ENCODE assay signal across 21 cellular contexts in the genomic region with DNA sequence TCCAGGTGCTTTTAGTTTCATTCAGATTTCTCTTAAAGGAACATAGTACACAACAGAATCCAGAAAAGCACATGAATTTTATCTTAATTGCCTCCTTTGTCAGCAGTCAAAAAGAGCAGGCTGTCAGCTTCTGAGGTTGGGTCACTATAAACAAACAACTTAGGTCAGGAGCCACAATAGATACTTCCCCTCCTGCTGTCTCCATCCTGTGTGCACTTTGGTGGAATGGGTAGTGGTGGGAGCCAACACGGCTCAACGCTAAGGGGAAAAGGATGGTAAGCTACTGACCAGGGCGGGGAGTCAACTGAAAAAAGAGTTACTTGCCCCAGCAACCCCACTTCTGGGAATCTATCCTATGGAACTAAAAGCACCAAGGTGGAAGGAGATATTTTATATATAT.
DNase-seq lines count a peak whose midpoint lies in the region; ATAC-seq and TF ChIP-seq lines count a peak whose summit lies in the region.
"Had no signal": no experiment of that assay in that cellular context is flagged by ENCODE, and none has a peak within 500 bp of the region (broad histone marks: within the 10 kb centered on the region; RNA-seq: fewer than 3 reads in every experiment).

No MANE protein-coding gene starts in this region.

- no peaks in the 10 kb centered on the region for H3K79me2 ChIP-seq in GM23338 (replicated peaks; ENCODE audit: insufficient read depth)

- H3K9me3 ChIP-seq in naive thymus-derived CD4-positive, alpha-beta T cell (ENCODE audit: control insufficient read depth in 2 of 3, low read length in 3 of 3): no peaks in the 10 kb centered on the region
- H3K9me3 ChIP-seq in heart left ventricle: no peaks in the 10 kb centered on the region
- H3K9me3 ChIP-seq: BLaER1 treated with 17β-estradiol and CSF1 and Interleukin-3, amounts not matched to agents 10 nM and 100 nM; SK-N-SH had no signal

- H2AFZ ChIP-seq in GM23338: no peak overlapping the region

- peaks cover 3% of the 10 kb centered on the region for H3K27me3 Mint-ChIP-seq in GM23338 (ENCODE audit: insufficient read depth, low read depth, poor library complexity)
- H3K27me3 Mint-ChIP-seq in activated T-helper 17 cell treated with anti-CD3 and anti-CD28 coated beads, Interleukin-2, amount 50 U/mL, for 72 hours: peaks cover 11% of the 10 kb centered on the region
- peaks cover 0 to under 1% (median 0%) of the 10 kb centered on the region in 5 donors for H3K27me3 Mint-ChIP-seq in naive thymus-derived CD4-positive, alpha-beta T cell

- H3K36me3 ChIP-seq in GM23338 (ENCODE audit: insufficient read depth): no peaks in the 10 kb centered on the region
- no peaks in the 10 kb centered on the region for H3K36me3 ChIP-seq in naive thymus-derived CD4-positive, alpha-beta T cell (ENCODE audit: control insufficient read depth in 2 of 3, insufficient read depth in 3 of 3, low read length in 3 of 3)
- no peaks in the 10 kb centered on the region for H3K36me3 ChIP-seq in heart left ventricle
- H3K36me3 ChIP-seq: BLaER1 treated with 17β-estradiol and CSF1 and Interleukin-3, amounts not matched to agents 10 nM and 100 nM had no signal

- TF ChIP-seq POLR2A in heart left ventricle (IDR thresholded peaks at IDR 0.05): no peak

- H3K4me3 Mint-ChIP-seq in GM23338: no peak overlapping the region
- H3K4me3 Mint-ChIP-seq in activated T-helper 17 cell treated with anti-CD3 and anti-CD28 coated beads, Interleukin-2, amount 50 U/mL, for 72 hours: no peak overlapping the region
- no peak overlapping the region for H3K4me3 Mint-ChIP-seq in naive thymus-derived CD4-positive, alpha-beta T cell
- H3K4me3 Mint-ChIP-seq: CD8-positive, alpha-beta memory T cell; T-helper 2 cell treated with Interferon-gamma antibody and Interleukin-4, amounts not matched to agents 5 μg/mL and 100 μg/mL, for 36 hours had no signal

- no peaks in the 10 kb centered on the region for H3K36me3 Mint-ChIP-seq in GM23338 (ENCODE audit: low read depth)
- H3K36me3 Mint-ChIP-seq in activated T-helper 17 cell treated with anti-CD3 and anti-CD28 coated beads, Interleukin-2, amount 50 U/mL, for 72 hours (ENCODE audit: low read depth): no peaks in the 10 kb centered on the region
- no peaks in the 10 kb centered on the region for H3K36me3 Mint-ChIP-seq in naive thymus-derived CD4-positive, alpha-beta T cell
- H3K36me3 Mint-ChIP-seq: CD8-positive, alpha-beta memory T cell had no signal

- no peak overlapping the region for H3K4me2 ChIP-seq in GM23338
- H3K4me2 ChIP-seq: BLaER1 treated with 17β-estradiol and CSF1 and Interleukin-3, amounts not matched to agents 10 nM and 100 nM; SK-N-SH had no signal

- no peaks in the 10 kb centered on the region for H4K20me1 ChIP-seq in GM23338 (replicated peaks; ENCODE audit: insufficient read depth)
- H4K20me1 ChIP-seq: BLaER1 treated with 17β-estradiol and CSF1 and Interleukin-3, amounts not matched to agents 10 nM and 100 nM had no signal

- peak; percentile 75 for ATAC-seq in GM23338
- ATAC-seq in activated T-helper 17 cell treated with anti-CD3 and anti-CD28 coated beads, Interleukin-2, amount 50 U/mL, for 72 hours (replicated peaks): no peak
- ATAC-seq in naive thymus-derived CD4-positive, alpha-beta T cell: no peak
- no peak for ATAC-seq in heart left ventricle

- TF ChIP-seq CTCF in GM23338 (conservative IDR thresholded peaks at IDR 0.05; ENCODE audit: low read depth in 2 of 2): no peak
- no peak for TF ChIP-seq CTCF in heart left ventricle (IDR thresholded peaks at IDR 0.05)

- peaks cover 8% of the 10 kb centered on the region; the same call in 1 of the 2 replicates for H3K4me1 ChIP-seq in GM23338 (ENCODE audit: insufficient read depth)
- H3K4me1 ChIP-seq in naive thymus-derived CD4-positive, alpha-beta T cell (ENCODE audit: control insufficient read depth in 2 of 2, insufficient read depth in 2 of 2, low read length in 2 of 2): no peaks in the 10 kb centered on the region
- H3K4me1 ChIP-seq in heart left ventricle: no peaks in the 10 kb centered on the region
- H3K4me1 ChIP-seq: BLaER1 treated with 17β-estradiol and CSF1 and Interleukin-3, amounts not matched to agents 10 nM and 100 nM had no signal

- POLR2A ChIA-PET in naive thymus-derived CD4-positive, alpha-beta T cell (lab: Charles Lee): no interaction called here

- H3K4me3 ChIP-seq in GM23338 (no peak overlapping the region), heart left ventricle (no peak overlapping the region)
- no peak overlapping the region for H3K4me3 ChIP-seq in naive thymus-derived CD4-positive, alpha-beta T cell (ENCODE audit: low read length)
- H3K4me3 ChIP-seq: BLaER1 treated with 17β-estradiol and CSF1 and Interleukin-3, amounts not matched to agents 10 nM and 100 nM had no signal

- DNase-seq in GM23338 (ENCODE audit: low spot score) (peak; percentile 18), NCI-H1417 (lab: John Stamatoyannopoulos, UW) (peak in 2 of 3 experiments; percentile 49 to 87), NCI-H748 treated with DMSO at 0.1 percent for 48 hours (lab: John Stamatoyannopoulos, UW) (peak; percentile 90), iPS-NIHi7 (ENCODE audit: extremely low spot score) (peak; percentile 30), SHP77 (lab: John Stamatoyannopoulos, UW) (no peak), heart left ventricle (no peak)
- DNase-seq in naive thymus-derived CD4-positive, alpha-beta T cell: no peak
- DNase-seq: CD8-positive, alpha-beta memory T cell; DMS79 treated with DMSO at 0.1 percent for 48 hours; HCEC 1CT; KG1; NCI-H1105 treated with DMSO at 0.1 percent for 48 hours; NCI-H2029; NCI-H226; NCI-H526 treated with DMSO at 0.1 percent for 48 hours; OCI-M1; Right ventricle myocardium superior; SK-N-SH had no signal

- no peak overlapping the region for H3K27ac Mint-ChIP-seq in GM23338
- no peak overlapping the region for H3K27ac Mint-ChIP-seq in activated T-helper 17 cell treated with anti-CD3 and anti-CD28 coated beads, Interleukin-2, amount 50 U/mL, for 72 hours
- no peak overlapping the region for H3K27ac Mint-ChIP-seq in naive thymus-derived CD4-positive, alpha-beta T cell
- H3K27ac Mint-ChIP-seq: CD8-positive, alpha-beta memory T cell; T-helper 2 cell treated with Interferon-gamma antibody and Interleukin-4, amounts not matched to agents 5 μg/mL and 100 μg/mL, for 36 hours had no signal

- no peaks in the 10 kb centered on the region for H3K9me3 Mint-ChIP-seq in GM23338
- H3K9me3 Mint-ChIP-seq in activated T-helper 17 cell treated with anti-CD3 and anti-CD28 coated beads, Interleukin-2, amount 50 U/mL, for 72 hours: peaks cover 6% of the 10 kb centered on the region
- H3K9me3 Mint-ChIP-seq in naive thymus-derived CD4-positive, alpha-beta T cell: peaks cover 0 to 9% (median 2%) of the 10 kb centered on the region in 11 donors
- H3K9me3 Mint-ChIP-seq: T-helper 2 cell treated with Interferon-gamma antibody and Interleukin-4, amounts not matched to agents 5 μg/mL and 100 μg/mL, for 36 hours had no signal

- WGBS in heart left ventricle, 4 donors: 30 to 39% (median 37%) methylated on average over 3 of the region's 3 CpGs

- H3K27ac ChIP-seq in GM23338 (ENCODE audit: low read depth) (no peak overlapping the region), heart left ventricle (no peak overlapping the region)
- H3K27ac ChIP-seq in naive thymus-derived CD4-positive, alpha-beta T cell (ENCODE audit: low read depth, low read length): no peak overlapping the region
- H3K27ac ChIP-seq: BLaER1 treated with 17β-estradiol and CSF1 and Interleukin-3, amounts not matched to agents 10 nM and 100 nM had no signal

- peaks cover 12% of the 10 kb centered on the region for H3K4me1 Mint-ChIP-seq in GM23338
- H3K4me1 Mint-ChIP-seq in activated T-helper 17 cell treated with anti-CD3 and anti-CD28 coated beads, Interleukin-2, amount 50 U/mL, for 72 hours: no peaks in the 10 kb centered on the region
- no peaks in the 10 kb centered on the region for H3K4me1 Mint-ChIP-seq in naive thymus-derived CD4-positive, alpha-beta T cell
- H3K4me1 Mint-ChIP-seq: CD8-positive, alpha-beta memory T cell had no signal

- no peaks in the 10 kb centered on the region for H3F3A ChIP-seq in GM23338 (replicated peaks; ENCODE audit: low read depth)

- CTCF ChIA-PET in naive thymus-derived CD4-positive, alpha-beta T cell (lab: Charles Lee): no interaction called here

- H3K27me3 ChIP-seq in GM23338 (ENCODE audit: insufficient read depth) (peaks cover 10% of the 10 kb centered on the region), heart left ventricle (peaks cover 0 to 34% (median 0%) of the 10 kb centered on the region in 9 donors)
- no peaks in the 10 kb centered on the region for H3K27me3 ChIP-seq in naive thymus-derived CD4-positive, alpha-beta T cell (ENCODE audit: control insufficient read depth in 2 of 2, insufficient read depth in 2 of 2, low read length in 2 of 2)
- H3K27me3 ChIP-seq: BLaER1 treated with 17β-estradiol and CSF1 and Interleukin-3, amounts not matched to agents 10 nM and 100 nM had no signal

- no peaks in the 10 kb centered on the region for H3K9me2 ChIP-seq in GM23338 (ENCODE audit: insufficient read depth)
- H3K9me2 ChIP-seq: SK-N-SH had no signal

- intact Hi-C loops in naive thymus-derived CD4-positive, alpha-beta T cell (cut with micrococcal nuclease): no loop called here
- intact Hi-C loops in heart left ventricle (cut with DNase I): no loop called here

TF ChIP-seq in GM23338, 12 proteins besides CTCF, POLR2A, EP300 and RAD21:
- no peak for TF ChIP-seq NANOG (IDR thresholded peaks at IDR 0.05; ENCODE audit: borderline replicate concordance)
- TF ChIP-seq, protein P1, sequence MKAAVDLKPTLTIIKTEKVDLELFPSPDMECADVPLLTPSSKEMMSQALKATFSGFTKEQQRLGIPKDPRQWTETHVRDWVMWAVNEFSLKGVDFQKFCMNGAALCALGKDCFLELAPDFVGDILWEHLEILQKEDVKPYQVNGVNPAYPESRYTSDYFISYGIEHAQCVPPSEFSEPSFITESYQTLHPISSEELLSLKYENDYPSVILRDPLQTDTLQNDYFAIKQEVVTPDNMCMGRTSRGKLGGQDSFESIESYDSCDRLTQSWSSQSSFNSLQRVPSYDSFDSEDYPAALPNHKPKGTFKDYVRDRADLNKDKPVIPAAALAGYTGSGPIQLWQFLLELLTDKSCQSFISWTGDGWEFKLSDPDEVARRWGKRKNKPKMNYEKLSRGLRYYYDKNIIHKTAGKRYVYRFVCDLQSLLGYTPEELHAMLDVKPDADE (IDR thresholded peaks at IDR 0.05): no peak

Comparison
In these comparisons a context has a peak if more than half of its experiments do, and no peak if none do; other contexts are left out.
1. DNase-seq: peak in GM23338 (single experiment), NCI-H1417 (2 of 3), NCI-H748 treated with DMSO at 0.1 percent for 48 hours (single experiment) and iPS-NIHi7 (single experiment); none in naive thymus-derived CD4-positive, alpha-beta T cell (0 of 9), SHP77 (0 of 2) and heart left ventricle (0 of 5).